2 cellular contexts compared by ENCODE assay signal in genomic region chr5:92208265-92208664, GRCh38.
TF ChIP-seq lines count a peak whose summit lies in the region.

No MANE protein-coding gene starts in this region.

TF ChIP-seq in HepG2, 621 proteins besides CTCF, POLR2A, EP300 and RAD21 (continued from another document):
- TF ChIP-seq PHF20 (CRISPR knock-in tag; IDR thresholded peaks at IDR 0.05): no peak
- peak; percentile 81 for TF ChIP-seq NFE2L2 (IDR thresholded peaks at IDR 0.05; ENCODE audit: low read length)

TF ChIP-seq in HCT116, 20 proteins besides CTCF, POLR2A, EP300 and RAD21 (continued from another document):
- no peak for TF ChIP-seq ELF1 (IDR thresholded peaks at IDR 0.05; ENCODE audit: borderline replicate concordance, low read depth)
- TF ChIP-seq EZH2 (IDR thresholded peaks at IDR 0.05): no peak
- no peak for TF ChIP-seq YY1 (IDR thresholded peaks at IDR 0.05; ENCODE audit: extremely low read depth, insufficient replicate concordance, low read depth, low read length)
- no peak for TF ChIP-seq TCF7L2 (IDR thresholded peaks at IDR 0.05; ENCODE audit: borderline replicate concordance, extremely low read depth, insufficient read depth, insufficient read length)
- TF ChIP-seq, protein P1, sequence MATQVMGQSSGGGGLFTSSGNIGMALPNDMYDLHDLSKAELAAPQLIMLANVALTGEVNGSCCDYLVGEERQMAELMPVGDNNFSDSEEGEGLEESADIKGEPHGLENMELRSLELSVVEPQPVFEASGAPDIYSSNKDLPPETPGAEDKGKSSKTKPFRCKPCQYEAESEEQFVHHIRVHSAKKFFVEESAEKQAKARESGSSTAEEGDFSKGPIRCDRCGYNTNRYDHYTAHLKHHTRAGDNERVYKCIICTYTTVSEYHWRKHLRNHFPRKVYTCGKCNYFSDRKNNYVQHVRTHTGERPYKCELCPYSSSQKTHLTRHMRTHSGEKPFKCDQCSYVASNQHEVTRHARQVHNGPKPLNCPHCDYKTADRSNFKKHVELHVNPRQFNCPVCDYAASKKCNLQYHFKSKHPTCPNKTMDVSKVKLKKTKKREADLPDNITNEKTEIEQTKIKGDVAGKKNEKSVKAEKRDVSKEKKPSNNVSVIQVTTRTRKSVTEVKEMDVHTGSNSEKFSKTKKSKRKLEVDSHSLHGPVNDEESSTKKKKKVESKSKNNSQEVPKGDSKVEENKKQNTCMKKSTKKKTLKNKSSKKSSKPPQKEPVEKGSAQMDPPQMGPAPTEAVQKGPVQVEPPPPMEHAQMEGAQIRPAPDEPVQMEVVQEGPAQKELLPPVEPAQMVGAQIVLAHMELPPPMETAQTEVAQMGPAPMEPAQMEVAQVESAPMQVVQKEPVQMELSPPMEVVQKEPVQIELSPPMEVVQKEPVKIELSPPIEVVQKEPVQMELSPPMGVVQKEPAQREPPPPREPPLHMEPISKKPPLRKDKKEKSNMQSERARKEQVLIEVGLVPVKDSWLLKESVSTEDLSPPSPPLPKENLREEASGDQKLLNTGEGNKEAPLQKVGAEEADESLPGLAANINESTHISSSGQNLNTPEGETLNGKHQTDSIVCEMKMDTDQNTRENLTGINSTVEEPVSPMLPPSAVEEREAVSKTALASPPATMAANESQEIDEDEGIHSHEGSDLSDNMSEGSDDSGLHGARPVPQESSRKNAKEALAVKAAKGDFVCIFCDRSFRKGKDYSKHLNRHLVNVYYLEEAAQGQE (IDR thresholded peaks at IDR 0.05; ENCODE audit: low read depth): no peak
- TF ChIP-seq, protein P2, sequence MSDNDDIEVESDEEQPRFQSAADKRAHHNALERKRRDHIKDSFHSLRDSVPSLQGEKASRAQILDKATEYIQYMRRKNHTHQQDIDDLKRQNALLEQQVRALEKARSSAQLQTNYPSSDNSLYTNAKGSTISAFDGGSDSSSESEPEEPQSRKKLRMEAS (IDR thresholded peaks at IDR 0.05): no peak
- TF ChIP-seq FOSL1 (IDR thresholded peaks at IDR 0.05; ENCODE audit: low read depth): no peak
- TF ChIP-seq, protein P3, sequence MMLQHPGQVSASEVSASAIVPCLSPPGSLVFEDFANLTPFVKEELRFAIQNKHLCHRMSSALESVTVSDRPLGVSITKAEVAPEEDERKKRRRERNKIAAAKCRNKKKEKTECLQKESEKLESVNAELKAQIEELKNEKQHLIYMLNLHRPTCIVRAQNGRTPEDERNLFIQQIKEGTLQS (IDR thresholded peaks at IDR 0.05): no peak
- TF ChIP-seq EZH2phosphoT487 (IDR thresholded peaks at IDR 0.05; ENCODE audit: borderline replicate concordance): no peak
- TF ChIP-seq JUND (IDR thresholded peaks at IDR 0.05): no peak
- no peak for TF ChIP-seq EGR1 (IDR thresholded peaks at IDR 0.05; ENCODE audit: low read depth)
